In the genomic region with DNA sequence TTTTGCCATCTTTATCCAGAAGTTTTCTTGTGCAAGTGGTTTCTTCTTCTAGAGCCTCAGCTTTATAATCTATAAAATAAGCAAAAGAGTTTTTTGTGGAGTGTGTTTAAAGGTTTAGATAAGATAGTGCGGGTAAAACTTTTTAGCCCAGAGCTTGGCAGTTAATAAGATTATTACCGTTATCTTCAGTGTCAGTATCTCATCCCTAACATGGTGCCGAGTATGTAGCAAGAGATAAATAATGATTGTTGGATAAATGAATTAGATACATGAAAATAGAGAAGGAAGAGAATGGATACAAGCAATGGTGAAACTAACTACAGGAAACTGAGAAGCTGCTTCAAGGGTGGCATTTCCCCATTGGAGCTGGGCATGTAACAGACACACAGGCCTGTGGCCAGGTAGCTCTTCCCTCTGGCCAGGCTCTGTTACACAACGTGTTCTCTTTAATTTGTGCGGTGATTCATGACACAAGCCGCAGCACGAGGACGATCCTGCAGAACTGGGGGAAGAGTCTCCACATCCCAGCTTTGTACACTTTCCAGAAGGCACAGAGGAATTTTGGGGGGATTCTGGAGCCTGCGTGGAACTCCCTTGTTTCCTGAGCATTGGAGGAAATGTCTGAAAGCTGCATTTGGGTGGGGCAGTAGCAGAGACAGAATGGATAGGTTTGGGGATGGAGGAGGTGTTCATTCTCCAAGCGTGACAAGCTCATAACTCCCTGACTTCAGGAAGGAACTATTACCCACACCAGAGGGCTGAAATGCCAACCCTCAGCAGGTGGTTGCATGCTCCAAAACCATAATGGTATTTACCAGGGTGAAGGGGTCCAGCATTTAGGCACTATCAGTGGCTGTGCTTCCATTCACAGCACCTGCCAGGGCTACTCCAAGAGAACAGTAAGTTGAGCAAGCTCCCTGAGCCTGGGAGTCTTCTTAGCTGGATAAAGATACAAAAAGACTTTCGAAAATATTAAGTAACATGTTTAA, we compare ENCODE assay signal across 12 cellular contexts. TPM values are rescaled to one million over a fixed set of nuclear protein-coding genes. Genes with fewer than 3 reads are reported as not detected.
A peak's percentile ranks its signal among the peaks of the same experiment; 100 is the strongest.
DNase-seq lines count a peak whose midpoint lies in the region; TF ChIP-seq lines count a peak whose summit lies in the region.
"Had no signal": no experiment of that assay in that cellular context is flagged by ENCODE, and none has a peak within 500 bp of the region (broad histone marks: within the 10 kb centered on the region; RNA-seq: fewer than 3 reads in every experiment).

No MANE protein-coding gene starts in this region.

- no peak overlapping the region for H3K27ac ChIP-seq in prostate gland
- H3K27ac ChIP-seq in OCI-LY7 (ENCODE audit: low read depth, low read length, poor library complexity, severe bottlenecking), result no peak overlapping the region

- peaks cover 16% of the 10 kb centered on the region for H3K4me1 Mint-ChIP-seq in MCF 10A (ENCODE audit: insufficient read depth, unreplicated experiment)

- H3K9me2 ChIP-seq in OCI-LY7 (ENCODE audit: insufficient read depth, low read length), result no peaks in the 10 kb centered on the region

- POLR2A ChIA-PET in MCF 10A (lab: Yijun Ruan, JAX), result interaction anchor here (0.7 to 1.9 kb wide), 12 partner anchors 9 to 1297 kb away, joined by 3 to 12 read pairs (median 4); partner anchors contain the start of gene ST6GAL1
- POLR2A ChIA-PET in OCI-LY7 (lab: Charles Lee), result interaction anchor here (0.6 to 2.0 kb wide), 4 partner anchors 13 to 254 kb away, joined by 3 to 4 read pairs (median 3); no protein-coding TSS in a partner anchor

- H3K4me1 ChIP-seq in prostate gland (replicated peaks) (no peaks in the 10 kb centered on the region), OCI-LY7 (ENCODE audit: insufficient read depth, low read length, poor library complexity, severe bottlenecking) (peaks cover 4% of the 10 kb centered on the region)

- H3K36me3 ChIP-seq in prostate gland (no peaks in the 10 kb centered on the region), OCI-LY7 (ENCODE audit: insufficient read depth, low read length) (no peaks in the 10 kb centered on the region)

- WGBS in prostate gland, result 47% methylated on average over 11 of the region's 11 CpGs

- no peaks in the 10 kb centered on the region for H3K9me3 Mint-ChIP-seq in MCF 10A (ENCODE audit: unreplicated experiment)

- BruUV-seq in MCF 10A (replicated peaks; lab: Mats Ljungman, UMichigan), result no TSS peak
- BruUV-seq in OCI-LY7 (replicated peaks; lab: Mats Ljungman, UMichigan), result no TSS peak

- no peak for TF ChIP-seq CTCF in MCF 10A (IDR thresholded peaks at IDR 0.05; ENCODE audit: unreplicated experiment)
- no peak for TF ChIP-seq CTCF in prostate gland (IDR thresholded peaks at IDR 0.05)
- no peak for TF ChIP-seq CTCF in OCI-LY7 (conservative IDR thresholded peaks at IDR 0.05; ENCODE audit: low read length)

- CTCF ChIA-PET in MCF 10A (lab: Yijun Ruan, JAX) (interaction anchor here (0.6 to 2.3 kb wide), 3 partner anchors 55 to 149 kb away, joined by 3 to 10 read pairs (median 3); no protein-coding TSS in a partner anchor), OCI-LY7 (lab: Charles Lee; ENCODE audit: unreplicated experiment) (no interaction called here)

- DNase-seq in SIG-M5 treated with dmso at 0.1 percent for 504 hours (lab: John Stamatoyannopoulos, UW; ENCODE audit: unreplicated experiment) (peak; percentile 34), SIG-M5 (lab: John Stamatoyannopoulos, UW) (no peak), NOMO-1 treated with DMSO at 0.1 percent for 48 hours (lab: John Stamatoyannopoulos, UW; ENCODE audit: unreplicated experiment) (peak; percentile 89), MCF 10A (ENCODE audit: unreplicated experiment) (peak; percentile 80), prostate gland (ENCODE audit: low spot score) (peak; percentile 49), H4 (ENCODE audit: low spot score) (no peak), NCI-H2081 (lab: John Stamatoyannopoulos, UW) (no peak), OCI-LY7 (ENCODE audit: low spot score) (no peak)
- DNase-seq: 8988T, anterior cingulate cortex, DMS79 treated with DMSO at 0.1 percent for 48 hours, NCI-H2029 had no signal

- no peak overlapping the region for H2AFZ ChIP-seq in OCI-LY7 (ENCODE audit: low read length)

- no peak for TF ChIP-seq POLR2A in prostate gland (IDR thresholded peaks at IDR 0.05)

- no peaks in the 10 kb centered on the region for H4K20me1 ChIP-seq in OCI-LY7 (ENCODE audit: insufficient read depth, low read length)

- H3K27ac Mint-ChIP-seq in MCF 10A (ENCODE audit: low read depth, unreplicated experiment), result no peak overlapping the region

- H3K27me3 Mint-ChIP-seq in MCF 10A (ENCODE audit: insufficient read depth, unreplicated experiment), result no peaks in the 10 kb centered on the region

- H3K36me3 Mint-ChIP-seq in MCF 10A (ENCODE audit: insufficient read depth, unreplicated experiment), result no peaks in the 10 kb centered on the region

- H3K4me3 ChIP-seq in prostate gland, result no peak overlapping the region
- no peak overlapping the region for H3K4me3 ChIP-seq in OCI-LY7 (ENCODE audit: low read depth, low read length, poor library complexity, severe bottlenecking)

- peak overlapping the region; percentile 38 for H3K4me3 Mint-ChIP-seq in MCF 10A (ENCODE audit: unreplicated experiment)

- no peaks in the 10 kb centered on the region for H3K9me3 ChIP-seq in prostate gland
- no peaks in the 10 kb centered on the region for H3K9me3 ChIP-seq in OCI-LY7 (ENCODE audit: low read length)

- no peaks in the 10 kb centered on the region for H3K79me2 ChIP-seq in OCI-LY7 (ENCODE audit: insufficient read depth, low read depth, low read length)

- intact Hi-C loops in MCF 10A (cut with micrococcal nuclease) (no loop called here), prostate gland (cut with DNase I) (no loop called here), OCI-LY7 (cut with micrococcal nuclease; ENCODE audit: unreplicated experiment) (no loop called here)

- no peak overlapping the region for H3K4me2 ChIP-seq in OCI-LY7 (ENCODE audit: low read length)

- H3K27me3 ChIP-seq in prostate gland (replicated peaks; ENCODE audit: insufficient read depth), result no peaks in the 10 kb centered on the region

RNA-seq across cellular contexts. Expression of gene ST6GAL1, which starts 14.2 kb away (rescaled TPM):
- total RNA-seq in MCF 10A (2022) (11.5 and 18.8 TPM in 2 replicates), prostate gland (100 to 1,000 TPM; 101 to 225 TPM), OCI-LY7 (2022) (373 and 375 TPM in 2 replicates)
- total RNA-seq in H4 (2014; rRNA removed; shearing (Covaris generic)), result 3.2 and 3.4 TPM in 2 replicates
- 173 and 192 TPM in 2 replicates for total RNA-seq in OCI-LY7 (2014; rRNA removed; shearing (Covaris generic))

Comparison
In these comparisons a context has a peak if more than half of its experiments do, and no peak if none do; other contexts are left out.
1. DNase-seq: peak in SIG-M5 treated with dmso at 0.1 percent for 504 hours (single experiment), NOMO-1 treated with DMSO at 0.1 percent for 48 hours (single experiment), MCF 10A (single experiment) and prostate gland (single experiment); none in SIG-M5 (single experiment), H4 (single experiment), NCI-H2081 (0 of 2) and OCI-LY7 (single experiment).